8 cellular contexts compared by ENCODE assay signal in the genomic region with DNA sequence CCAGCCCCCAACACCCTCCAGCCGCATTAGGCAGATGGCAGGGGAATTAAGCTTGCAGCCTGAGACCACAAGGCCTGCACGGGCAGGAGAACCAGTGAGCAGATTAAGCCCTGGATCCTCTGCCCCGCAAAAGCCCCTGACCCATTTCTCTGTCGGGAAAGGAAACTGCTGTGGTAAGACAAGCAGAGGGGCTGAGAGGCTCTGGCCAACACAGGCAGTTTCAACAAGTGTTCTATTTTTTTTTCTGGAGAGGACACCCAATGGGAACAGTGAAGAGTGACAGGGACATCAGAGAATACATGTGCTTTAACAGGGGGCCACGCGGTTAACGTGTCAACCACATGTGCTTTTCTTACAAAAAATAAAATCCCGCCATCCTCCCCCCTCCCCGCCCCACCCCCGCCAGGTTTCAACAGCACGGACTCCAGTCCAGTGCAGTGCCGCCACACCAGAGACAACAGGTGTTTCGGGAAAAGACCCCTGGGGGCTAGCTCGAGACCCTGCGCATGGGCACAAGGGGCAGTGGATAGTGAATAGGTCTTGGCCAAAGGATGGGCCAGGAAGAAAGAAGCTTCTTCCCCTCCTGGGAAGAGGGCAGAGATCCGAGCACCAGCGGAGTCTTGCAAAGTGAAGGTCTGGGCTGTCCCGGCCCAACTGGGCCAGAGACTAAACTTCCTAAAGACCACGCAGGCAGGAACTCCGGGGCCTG. TPM values are rescaled to one million over a fixed set of nuclear protein-coding genes. Genes with fewer than 3 reads are reported as not detected.
DNase-seq lines count a peak whose midpoint lies in the region; ATAC-seq and TF ChIP-seq lines count a peak whose summit lies in the region.

No MANE protein-coding gene starts in this region.

- peaks cover 4% of the 10 kb centered on the region; the same call in 1 of the 2 replicates for H3K79me2 ChIP-seq in OCI-LY1 (ENCODE audit: insufficient read depth, low read length)

- H3K4me2 ChIP-seq in OCI-LY1 (ENCODE audit: low read length), result peak overlapping the region; percentile 88

- H3K27ac ChIP-seq in OCI-LY1 (ENCODE audit: low read depth, low read length, poor library complexity, severe bottlenecking) (peak overlapping the region; percentile 66), right cardiac atrium (ENCODE audit: low read length) (peak overlapping the region; percentile 92), gastrocnemius medialis (peak overlapping the region; percentile 97 to 100 (median 100))

- WGBS in right cardiac atrium, result 5% methylated on average over 20 of the region's 20 CpGs

- no peaks in the 10 kb centered on the region for H3F3A ChIP-seq in OCI-LY1 (ENCODE audit: insufficient read depth, low read length)

- ATAC-seq in HG02571 (IDR thresholded peaks at IDR 0.05; ENCODE audit: unreplicated experiment) (peak; percentile 20), right cardiac atrium (peak; percentile 25 to 59), gastrocnemius medialis (peak; percentile 18 to 22), GM21737 (IDR thresholded peaks at IDR 0.05; ENCODE audit: unreplicated experiment) (no peak)
- ATAC-seq in activated naive CD4-positive, alpha-beta T cell treated with anti-CD3 and anti-CD28 coated beads, Interleukin-2, amount 50 U/mL, for 72 hours, result peak; percentile 61 to 67

- H3K9me3 ChIP-seq in OCI-LY1 (ENCODE audit: low read length), result no peaks in the 10 kb centered on the region
- no peaks in the 10 kb centered on the region for H3K9me3 ChIP-seq in right cardiac atrium (ENCODE audit: control insufficient read depth, low read length)
- H3K9me3 ChIP-seq in gastrocnemius medialis, result no peaks in the 10 kb centered on the region

- H3K9ac ChIP-seq in OCI-LY1 (ENCODE audit: low read length), result peak overlapping the region; percentile 89

- peak overlapping the region; percentile 50 to 87 for H3K27ac Mint-ChIP-seq in activated naive CD4-positive, alpha-beta T cell treated with anti-CD3 and anti-CD28 coated beads, Interleukin-2, amount 50 U/mL, for 72 hours

- peak; percentile 64 for DNase-seq in GM12865 (ENCODE audit: low read depth)
- peak; percentile 35 to 64 for DNase-seq in activated naive CD4-positive, alpha-beta T cell treated with anti-CD3 and anti-CD28 coated beads, Interleukin-2, amount 50 U/mL, for 72 hours (ENCODE audit: low spot score in 2 of 2)
- peak in 2 of 3 donors; percentile 55 to 61 for DNase-seq in right cardiac atrium
- no peak for DNase-seq in gastrocnemius medialis
- no peak for DNase-seq in NCI-H1105 treated with DMSO at 0.1 percent for 48 hours (lab: John Stamatoyannopoulos, UW)

- in situ Hi-C loops in gastrocnemius medialis (cut with MboI; ENCODE audit: low sequenced_read_pairs in 4 of 4), result no loop called here

- intact Hi-C loops in right cardiac atrium (cut with DNase I), result no loop called here
- intact Hi-C loops in gastrocnemius medialis (cut with DNase I; ENCODE audit: low total_unique reads), result loop anchor here (10.0 kb wide), 1 partner anchor 440 kb away; no protein-coding TSS in a partner anchor

- no peaks in the 10 kb centered on the region for H3K27me3 ChIP-seq in OCI-LY1 (ENCODE audit: insufficient read depth, low read length)
- no peaks in the 10 kb centered on the region for H3K27me3 ChIP-seq in right cardiac atrium (ENCODE audit: control insufficient read depth, insufficient read depth)
- no peaks in the 10 kb centered on the region for H3K27me3 ChIP-seq in gastrocnemius medialis

- no peaks in the 10 kb centered on the region for H4K20me1 ChIP-seq in OCI-LY1 (ENCODE audit: insufficient read depth, low read length)

- H3K4me3 ChIP-seq in GM12865 (ENCODE audit: low read depth, low read length) (peak overlapping the region; percentile 65), OCI-LY1 (ENCODE audit: low read depth, low read length, poor library complexity, severe bottlenecking) (peak overlapping the region; percentile 80), right cardiac atrium (ENCODE audit: low read length) (peak overlapping the region; percentile 88), gastrocnemius medialis (peak overlapping the region; percentile 83 to 98 (median 94))

- no peak for TF ChIP-seq POLR2A in gastrocnemius medialis (IDR thresholded peaks at IDR 0.05)

- H3K36me3 Mint-ChIP-seq in activated naive CD4-positive, alpha-beta T cell treated with anti-CD3 and anti-CD28 coated beads, Interleukin-2, amount 50 U/mL, for 72 hours, result peaks cover 5 to 25% of the 10 kb centered on the region in 2 donors

- H3K36me3 ChIP-seq in OCI-LY1 (ENCODE audit: insufficient read depth, low read length) (no peaks in the 10 kb centered on the region), gastrocnemius medialis (no peaks in the 10 kb centered on the region)

- TF ChIP-seq CTCF in GM12865 (IDR thresholded peaks at IDR 0.05; ENCODE audit: insufficient read depth, low read depth, low read length, missing control alignments) (no peak), OCI-LY1 (IDR thresholded peaks at IDR 0.05; ENCODE audit: low read length) (no peak), gastrocnemius medialis (IDR thresholded peaks at IDR 0.05 in 4 of 5, conservative IDR thresholded peaks at IDR 0.05 in 1 of 5) (no peak)

- peaks cover 36% of the 10 kb centered on the region for H3K4me1 ChIP-seq in OCI-LY1 (ENCODE audit: insufficient read depth, low read length, severe bottlenecking)
- peaks cover 17% of the 10 kb centered on the region for H3K4me1 ChIP-seq in right cardiac atrium (ENCODE audit: control insufficient read depth, insufficient read depth, low read length)
- peaks cover 54 to 57% of the 10 kb centered on the region in 2 donors for H3K4me1 ChIP-seq in gastrocnemius medialis

- no peaks in the 10 kb centered on the region for H3K9me2 ChIP-seq in OCI-LY1 (ENCODE audit: low read depth, low read length)

- H2AFZ ChIP-seq in OCI-LY1 (ENCODE audit: low read length), result no peak overlapping the region

- H3K9me3 Mint-ChIP-seq in activated naive CD4-positive, alpha-beta T cell treated with anti-CD3 and anti-CD28 coated beads, Interleukin-2, amount 50 U/mL, for 72 hours, result no peaks in the 10 kb centered on the region

RNA-seq across cellular contexts. Expression of a gene that starts 0.8 kb away (rescaled TPM):
- total RNA-seq in activated naive CD4-positive, alpha-beta T cell treated with anti-CD3 and anti-CD28 coated beads, Interleukin-2, amount 50 U/mL, for 72 hours, result 10 to 100 TPM in 1 of 2 donors, 1 to 10 TPM in 1; 4.4 to 18.1 TPM
- 100 to 1,000 TPM in 2 of 4 donors, 10 to 100 TPM in 2; 75.8 to 114 (median 97.0) TPM for total RNA-seq in right cardiac atrium
- 62.7 TPM for polyA plus RNA-seq in right cardiac atrium
- 10 to 100 TPM; 47.4 to 99.8 (median 84.2) TPM for total RNA-seq in gastrocnemius medialis

RNA-seq across cellular contexts. Expression of a gene that starts 32.5 kb away (rescaled TPM):
- not detected for total RNA-seq in activated naive CD4-positive, alpha-beta T cell treated with anti-CD3 and anti-CD28 coated beads, Interleukin-2, amount 50 U/mL, for 72 hours
- total RNA-seq in right cardiac atrium (under 1 TPM in 1 of 4 donors, not detected in 3; 0.06 TPM), gastrocnemius medialis (under 1 TPM in 1 of 4 donors, not detected in 3; 0.04 TPM)
- polyA plus RNA-seq in right cardiac atrium, result not detected

RNA-seq across cellular contexts. Expression of a gene that starts 51.6 kb away (rescaled TPM):
- 1 to 10 TPM; 1.0 to 1.8 TPM for total RNA-seq in activated naive CD4-positive, alpha-beta T cell treated with anti-CD3 and anti-CD28 coated beads, Interleukin-2, amount 50 U/mL, for 72 hours
- total RNA-seq in right cardiac atrium (under 1 TPM in 3 of 4 donors, not detected in 1; 0.33 to 0.53 (median 0.46) TPM), gastrocnemius medialis (under 1 TPM in 2 of 4 donors, not detected in 2; 0.29 to 0.51 TPM)
- 0.18 TPM for polyA plus RNA-seq in right cardiac atrium

Comparison
In these comparisons a context has a peak if more than half of its experiments do, and no peak if none do; other contexts are left out.
1. DNase-seq: peak in GM12865 (single experiment), activated naive CD4-positive, alpha-beta T cell treated with anti-CD3 and anti-CD28 coated beads, Interleukin-2, amount 50 U/mL, for 72 hours (2 of 2) and right cardiac atrium (2 of 3); none in gastrocnemius medialis (0 of 2) and NCI-H1105 treated with DMSO at 0.1 percent for 48 hours (single experiment).
2. Peak in every context shown above with its lines, with median percentiles within 50 percentile points of each other: H3K4me3 ChIP-seq and H3K27ac ChIP-seq.